ENCODE assay signal across 9 cellular contexts in the genomic region with DNA sequence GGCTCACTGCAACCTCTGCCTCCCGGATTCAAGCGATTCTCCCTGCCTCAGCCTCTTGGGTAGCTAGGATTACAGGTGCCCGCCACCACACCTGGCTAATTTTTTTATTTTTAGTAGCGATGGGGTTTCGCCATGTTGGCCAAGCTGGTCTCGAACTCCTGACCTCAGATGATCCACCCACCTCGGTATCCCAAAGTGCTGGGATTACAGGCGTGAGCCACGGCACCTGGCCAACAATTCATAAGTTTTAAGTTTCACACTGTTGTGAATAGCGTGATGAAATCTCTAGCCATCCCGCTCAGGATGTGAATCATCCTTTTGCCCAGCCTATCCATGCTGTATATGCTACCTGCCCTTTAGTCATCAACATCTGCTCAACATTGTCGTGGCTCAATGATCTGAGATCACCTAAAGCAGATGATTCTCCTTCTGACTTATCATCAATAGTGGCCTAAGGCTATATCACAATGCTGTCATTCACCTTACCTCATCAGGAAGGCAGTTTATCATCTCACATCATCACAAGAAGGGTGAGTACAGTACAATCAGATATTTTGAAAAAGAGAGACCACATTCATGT. TPM values are rescaled to one million over a fixed set of nuclear protein-coding genes. Genes with fewer than 3 reads are reported as not detected.
DNase-seq lines count a peak whose midpoint lies in the region; ATAC-seq, FAIRE-seq and TF ChIP-seq lines count a peak whose summit lies in the region.
"Had no signal": no experiment of that assay in that cellular context is flagged by ENCODE, and none has a peak within 500 bp of the region (broad histone marks: within the 10 kb centered on the region; RNA-seq: fewer than 3 reads in every experiment).

No MANE protein-coding gene starts in this region.

- POLR2A ChIA-PET in HepG2 (lab: Yijun Ruan, JAX) = no interaction called here

- peaks cover 69% of the 10 kb centered on the region for H3K4me1 Mint-ChIP-seq in activated naive CD4-positive, alpha-beta T cell treated with anti-CD3 and anti-CD28 coated beads for 36 hours (ENCODE audit: low read depth)
- peaks cover 3% of the 10 kb centered on the region for H3K4me1 Mint-ChIP-seq in glutamatergic neuron (ENCODE audit: low read depth, unreplicated experiment)

- 0 out of 6 replicates have a peak overlapping the region, but pooled peaks of 1 of the 3 experiments have one; percentile 12 for H3K4me3 ChIP-seq in HepG2 (replicated peaks in 1 of 3; ENCODE audit: insufficient read depth in 1 of 3, low read depth in 2 of 3, low read length in 3 of 3)

- H3K27ac ChIP-seq in HepG2 (ENCODE audit: extremely low read length, insufficient read depth, low read length) = no peak overlapping the region
- H3K27ac ChIP-seq: parathyroid adenoma had no signal

- peaks cover 11% of the 10 kb centered on the region; the same call in 1 of the 2 replicates for H4K20me1 ChIP-seq in HepG2 (ENCODE audit: insufficient read depth, low read length)

- H3K4me1 ChIP-seq in HepG2 (ENCODE audit: insufficient read depth, low read length) = peaks cover 65% of the 10 kb centered on the region

- ATAC-seq in HepG2 (no peak), GM21367 (IDR thresholded peaks at IDR 0.05; ENCODE audit: unreplicated experiment) (no peak)

- 81% methylated on average over 12 of the region's 12 CpGs for WGBS in HepG2 (ENCODE audit: low lambda C conversion rate)

- peak; percentile 84 for DNase-seq in Caki2 (ENCODE audit: low read depth)
- DNase-seq in LoVo (ENCODE audit: low spot score) = peak; percentile 63
- DNase-seq in activated naive CD4-positive, alpha-beta T cell treated with anti-CD3 and anti-CD28 coated beads for 36 hours = peak; percentile 78
- peak; percentile 32 for DNase-seq in HepG2 (ENCODE audit: low spot score)
- no peak for DNase-seq in islet precursor cell
- DNase-seq in glutamatergic neuron = no peak
- no peak for DNase-seq in occipital lobe (lab: John Stamatoyannopoulos, UW)

- no peaks in the 10 kb centered on the region; a peak in 1 of 5 replicates for H3K27me3 ChIP-seq in HepG2 (ENCODE audit: control insufficient read depth in 1 of 2, insufficient read depth in 2 of 2, low read length in 2 of 2)

- peaks cover 39% of the 10 kb centered on the region for H3K36me3 Mint-ChIP-seq in activated naive CD4-positive, alpha-beta T cell treated with anti-CD3 and anti-CD28 coated beads for 36 hours (ENCODE audit: low read depth)
- no peaks in the 10 kb centered on the region for H3K36me3 Mint-ChIP-seq in glutamatergic neuron (ENCODE audit: unreplicated experiment)

- CTCF ChIA-PET in activated naive CD4-positive, alpha-beta T cell treated with anti-CD3 and anti-CD28 coated beads for 36 hours (lab: Charles Lee) = interaction anchor here (1.2 kb wide), 1 partner anchor 16 kb away, joined by 4 read pairs; no protein-coding TSS in a partner anchor
- CTCF ChIA-PET in HepG2 (lab: Yijun Ruan, JAX; ENCODE audit: low intra/inter-chr PET ratio, low total read pairs) = no interaction called here

- peaks cover 0 to 9% of the 10 kb centered on the region in 2 experiments for H3K36me3 ChIP-seq in HepG2 (replicated peaks in 1 of 2; ENCODE audit: control insufficient read depth in 1 of 2, insufficient read depth in 2 of 2, low read length in 2 of 2)

- H3K9me3 Mint-ChIP-seq in activated naive CD4-positive, alpha-beta T cell treated with anti-CD3 and anti-CD28 coated beads for 36 hours = no peaks in the 10 kb centered on the region
- H3K9me3 Mint-ChIP-seq in glutamatergic neuron (ENCODE audit: unreplicated experiment) = no peaks in the 10 kb centered on the region

- H3K27ac Mint-ChIP-seq in activated naive CD4-positive, alpha-beta T cell treated with anti-CD3 and anti-CD28 coated beads for 36 hours = peak overlapping the region; percentile 77
- H3K27ac Mint-ChIP-seq in glutamatergic neuron (ENCODE audit: unreplicated experiment) = no peak overlapping the region

- H3K79me2 ChIP-seq in HepG2 (ENCODE audit: insufficient read depth, low read length) = peaks cover 82% of the 10 kb centered on the region

- no peak for FAIRE-seq in HepG2 (lab: Jason Lieb, UNC)

- no TSS peak for BruUV-seq in HepG2 (replicated peaks; lab: Mats Ljungman, UMichigan)

- H2AFZ ChIP-seq in HepG2 (ENCODE audit: low read length) = no peak overlapping the region
- H2AFZ ChIP-seq: parathyroid adenoma had no signal

- intact Hi-C loops in activated naive CD4-positive, alpha-beta T cell treated with anti-CD3 and anti-CD28 coated beads for 36 hours (cut with micrococcal nuclease) = loop anchor here (1.0 to 2.0 kb wide), 5 partner anchors 17 to 68 kb away; a partner anchor contains a TSS
- intact Hi-C loops in HepG2 (cut with micrococcal nuclease; ENCODE audit: unreplicated experiment) = no loop called here

- H3K9me3 ChIP-seq in HepG2 (ENCODE audit: low read length) = no peaks in the 10 kb centered on the region

- in situ Hi-C loops in Caki2 (cut with HindIII; ENCODE audit: low pct_unique_long_range_greater_than_20kb, low sequenced_read_pairs) (no loop called here), HepG2 (cut with HindIII; ENCODE audit: extremely low pct_ligation_motif_present, low pct_unique_long_range_greater_than_20kb) (no loop called here)

- TF ChIP-seq RAD21 in HepG2 (CRISPR knock-in tag; IDR thresholded peaks at IDR 0.05) = no peak

- TF ChIP-seq EP300 in HepG2 (IDR thresholded peaks at IDR 0.05; ENCODE audit: low read depth in 2 of 2, low read length in 2 of 2) (no peak), HepG2 (CRISPR knock-in tag; IDR thresholded peaks at IDR 0.05; ENCODE audit: borderline replicate concordance) (peak; percentile 25; the same call in 1 of the 2 replicates)

- TF ChIP-seq CTCF in HepG2 (CRISPR knock-in tag; IDR thresholded peaks at IDR 0.05) = no peak
- no peak for TF ChIP-seq CTCF in glutamatergic neuron (IDR thresholded peaks at IDR 0.05; ENCODE audit: partially characterized antibody, unreplicated experiment)

- peak overlapping the region; percentile 92 for H3K4me3 Mint-ChIP-seq in activated naive CD4-positive, alpha-beta T cell treated with anti-CD3 and anti-CD28 coated beads for 36 hours
- no peak overlapping the region for H3K4me3 Mint-ChIP-seq in glutamatergic neuron (ENCODE audit: unreplicated experiment)

- H3K9ac ChIP-seq in HepG2 (ENCODE audit: insufficient read depth, low read depth, low read length) = no peak overlapping the region
- H3K9ac ChIP-seq: parathyroid adenoma had no signal

- peak overlapping the region; percentile 98 for H3K4me2 ChIP-seq in HepG2 (ENCODE audit: low read depth, low read length)

- TF ChIP-seq POLR2A in HepG2 (IDR thresholded peaks at IDR 0.05; ENCODE audit: insufficient read depth in 1 of 2, low read depth in 2 of 2, low read length in 2 of 2) = no peak

- H3K27me3 Mint-ChIP-seq in activated naive CD4-positive, alpha-beta T cell treated with anti-CD3 and anti-CD28 coated beads for 36 hours (ENCODE audit: low read depth) = no peaks in the 10 kb centered on the region
- H3K27me3 Mint-ChIP-seq in glutamatergic neuron (ENCODE audit: unreplicated experiment) = peaks cover 2% of the 10 kb centered on the region

RNA-seq across cellular contexts. Expression of a gene that starts 2.6 kb away (rescaled TPM):
- 23.4 and 34.3 TPM in 2 replicates for total RNA-seq in Caki2 (2014; rRNA removed; shearing (Covaris generic); ENCODE audit: low replicate concordance)
- 100 to 1,000 TPM; 179 to 183 TPM for total RNA-seq in activated naive CD4-positive, alpha-beta T cell treated with anti-CD3 and anti-CD28 coated beads for 36 hours
- total RNA-seq in HepG2 (2016; rRNA removed; fragmentation: Illumina TruSeq; extraction: Trizol) (63.6 and 90.3 TPM in 2 replicates), glutamatergic neuron (ENCODE audit: unreplicated experiment) (83.7 TPM), occipital lobe (33.8 TPM)
- total RNA-seq in HepG2 (2016; cell fraction: cytosol; rRNA removed; fragmentation: Illumina TruSeq; extraction: Trizol; ENCODE audit: low read depth) = 42.8 and 47.2 TPM in 2 replicates
- total RNA-seq in HepG2 (2016; cell fraction: insoluble cytoplasmic fraction; rRNA removed; fragmentation: Illumina TruSeq; extraction: Trizol) = 69.1 and 94.1 TPM in 2 replicates
- 38.8 and 43.9 TPM in 2 replicates for total RNA-seq in HepG2 (2016; cell fraction: membrane; rRNA removed; fragmentation: Illumina TruSeq; extraction: Trizol)
- total RNA-seq in HepG2 (2016; cell fraction: nucleus; rRNA removed; fragmentation: Illumina TruSeq; extraction: Trizol) = 22.5 and 26.3 TPM in 2 replicates
- 51.0 and 62.6 TPM in 2 replicates for polyA plus RNA-seq in HepG2 (2011; rRNA removed)
- 106 and 118 TPM in 2 replicates for polyA plus RNA-seq in HepG2 (2011; cell fraction: cytosol; rRNA removed)
- polyA plus RNA-seq in HepG2 (2011; cell fraction: nucleus; rRNA removed) = 15.6 and 18.7 TPM in 2 replicates
- 89.3 and 89.5 TPM in 2 replicates for polyA plus RNA-seq in HepG2 (2012)
- 34.9 and 42.4 TPM in 2 replicates for polyA plus RNA-seq in HepG2 (2016; cell fraction: cytosol; fragmentation: Illumina TruSeq; extraction: Trizol; ENCODE audit: low read depth)
- 172 and 184 TPM in 2 replicates for polyA plus RNA-seq in HepG2 (2016; cell fraction: insoluble cytoplasmic fraction; fragmentation: Illumina TruSeq; extraction: Trizol; ENCODE audit: low read depth)
- polyA plus RNA-seq in HepG2 (2016; cell fraction: membrane; fragmentation: Illumina TruSeq; extraction: Trizol; ENCODE audit: low read depth) = 42.5 and 42.9 TPM in 2 replicates
- 86.6 and 87.7 TPM in 2 replicates for polyA plus RNA-seq in HepG2 (2016; cell fraction: nucleus; fragmentation: Illumina TruSeq; extraction: Trizol; ENCODE audit: insufficient read depth, low read depth)
- polyA minus RNA-seq in HepG2 (2011; rRNA and poly(A)+ RNA removed; ENCODE audit: low replicate concordance) = 5.2 and 9.4 TPM in 2 replicates
- polyA minus RNA-seq in HepG2 (2011; cell fraction: cytosol; rRNA and poly(A)+ RNA removed) = 13.5 and 14.1 TPM in 2 replicates
- polyA minus RNA-seq in HepG2 (2011; cell fraction: nucleus; rRNA and poly(A)+ RNA removed) = 6.7 and 7.2 TPM in 2 replicates

RNA-seq across cellular contexts. Expression of a gene that starts 2.7 kb away (rescaled TPM):
- 32.0 and 38.2 TPM in 2 replicates for total RNA-seq in Caki2 (2014; rRNA removed; shearing (Covaris generic); ENCODE audit: low replicate concordance)
- total RNA-seq in activated naive CD4-positive, alpha-beta T cell treated with anti-CD3 and anti-CD28 coated beads for 36 hours = 10 to 100 TPM; 59.1 to 63.1 TPM
- total RNA-seq in HepG2 (2016; rRNA removed; fragmentation: Illumina TruSeq; extraction: Trizol) = 30.0 and 31.0 TPM in 2 replicates
- total RNA-seq in HepG2 (2016; cell fraction: cytosol; rRNA removed; fragmentation: Illumina TruSeq; extraction: Trizol; ENCODE audit: low read depth) = 7.1 and 7.8 TPM in 2 replicates
- 27.7 and 32.6 TPM in 2 replicates for total RNA-seq in HepG2 (2016; cell fraction: insoluble cytoplasmic fraction; rRNA removed; fragmentation: Illumina TruSeq; extraction: Trizol)
- total RNA-seq in HepG2 (2016; cell fraction: membrane; rRNA removed; fragmentation: Illumina TruSeq; extraction: Trizol) = 12.3 and 13.2 TPM in 2 replicates
- total RNA-seq in HepG2 (2016; cell fraction: nucleus; rRNA removed; fragmentation: Illumina TruSeq; extraction: Trizol) = 29.0 and 31.9 TPM in 2 replicates
- polyA plus RNA-seq in HepG2 (2011; rRNA removed) = 22.7 and 29.2 TPM in 2 replicates
- polyA plus RNA-seq in HepG2 (2011; cell fraction: cytosol; rRNA removed) = 20.1 and 24.6 TPM in 2 replicates
- 86.9 and 94.3 TPM in 2 replicates for polyA plus RNA-seq in HepG2 (2011; cell fraction: nucleus; rRNA removed)
- 28.0 and 30.9 TPM in 2 replicates for polyA plus RNA-seq in HepG2 (2012)
- 7.2 and 7.6 TPM in 2 replicates for polyA plus RNA-seq in HepG2 (2016; cell fraction: cytosol; fragmentation: Illumina TruSeq; extraction: Trizol; ENCODE audit: low read depth)
- 35.3 and 36.4 TPM in 2 replicates for polyA plus RNA-seq in HepG2 (2016; cell fraction: insoluble cytoplasmic fraction; fragmentation: Illumina TruSeq; extraction: Trizol; ENCODE audit: low read depth)
- 8.8 and 9.8 TPM in 2 replicates for polyA plus RNA-seq in HepG2 (2016; cell fraction: membrane; fragmentation: Illumina TruSeq; extraction: Trizol; ENCODE audit: low read depth)
- 46.7 and 52.4 TPM in 2 replicates for polyA plus RNA-seq in HepG2 (2016; cell fraction: nucleus; fragmentation: Illumina TruSeq; extraction: Trizol; ENCODE audit: insufficient read depth, low read depth)
- polyA minus RNA-seq in HepG2 (2011; rRNA and poly(A)+ RNA removed; ENCODE audit: low replicate concordance) = 42.0 and 54.5 TPM in 2 replicates
- polyA minus RNA-seq in HepG2 (2011; cell fraction: cytosol; rRNA and poly(A)+ RNA removed) = 9.2 and 9.4 TPM in 2 replicates
- 23.0 and 26.6 TPM in 2 replicates for polyA minus RNA-seq in HepG2 (2011; cell fraction: nucleus; rRNA and poly(A)+ RNA removed)
- total RNA-seq in glutamatergic neuron (ENCODE audit: unreplicated experiment) = 40.2 TPM
- 18.7 TPM for total RNA-seq in occipital lobe

RNA-seq across cellular contexts. Expression of a gene that starts 17.1 kb away (rescaled TPM):
- total RNA-seq in Caki2 (2014; rRNA removed; shearing (Covaris generic); ENCODE audit: low replicate concordance) = 3.7 and 23.8 TPM in 2 replicates
- total RNA-seq in activated naive CD4-positive, alpha-beta T cell treated with anti-CD3 and anti-CD28 coated beads for 36 hours = under 1 TPM; 0.33 to 0.57 TPM
- total RNA-seq in HepG2 (2016; rRNA removed; fragmentation: Illumina TruSeq; extraction: Trizol) (2.9 and 4.0 TPM in 2 replicates), glutamatergic neuron (ENCODE audit: unreplicated experiment) (10.9 TPM), occipital lobe (0.78 TPM)
- total RNA-seq in HepG2 (2016; cell fraction: cytosol; rRNA removed; fragmentation: Illumina TruSeq; extraction: Trizol; ENCODE audit: low read depth) = 3.2 and 6.6 TPM in 2 replicates
- total RNA-seq in HepG2 (2016; cell fraction: insoluble cytoplasmic fraction; rRNA removed; fragmentation: Illumina TruSeq; extraction: Trizol) = 3.0 and 3.4 TPM in 2 replicates
- 4.4 and 4.5 TPM in 2 replicates for total RNA-seq in HepG2 (2016; cell fraction: membrane; rRNA removed; fragmentation: Illumina TruSeq; extraction: Trizol)
- total RNA-seq in HepG2 (2016; cell fraction: nucleus; rRNA removed; fragmentation: Illumina TruSeq; extraction: Trizol) = 1.6 and 2.4 TPM in 2 replicates
- polyA plus RNA-seq in HepG2 (2011; rRNA removed) = 2.6 and 2.9 TPM in 2 replicates
- 2.1 and 2.2 TPM in 2 replicates for polyA plus RNA-seq in HepG2 (2011; cell fraction: cytosol; rRNA removed)
- 3.6 and 5.0 TPM in 2 replicates for polyA plus RNA-seq in HepG2 (2011; cell fraction: nucleus; rRNA removed)
- 1.2 and 1.6 TPM in 2 replicates for polyA plus RNA-seq in HepG2 (2012)
- polyA plus RNA-seq in HepG2 (2016; cell fraction: cytosol; fragmentation: Illumina TruSeq; extraction: Trizol; ENCODE audit: low read depth) = 3.9 and 4.2 TPM in 2 replicates
- polyA plus RNA-seq in HepG2 (2016; cell fraction: insoluble cytoplasmic fraction; fragmentation: Illumina TruSeq; extraction: Trizol; ENCODE audit: low read depth) = 2.9 and 3.2 TPM in 2 replicates
- polyA plus RNA-seq in HepG2 (2016; cell fraction: membrane; fragmentation: Illumina TruSeq; extraction: Trizol; ENCODE audit: low read depth) = 3.3 and 4.6 TPM in 2 replicates
- polyA plus RNA-seq in HepG2 (2016; cell fraction: nucleus; fragmentation: Illumina TruSeq; extraction: Trizol; ENCODE audit: insufficient read depth, low read depth) = 2.6 and 3.4 TPM in 2 replicates
- 0.22 and 1.7 TPM in 2 replicates for polyA minus RNA-seq in HepG2 (2011; rRNA and poly(A)+ RNA removed; ENCODE audit: low replicate concordance)
- polyA minus RNA-seq in HepG2 (2011; cell fraction: cytosol; rRNA and poly(A)+ RNA removed) = 0.88 TPM in 1 of 2 replicates, not detected in the other
- polyA minus RNA-seq in HepG2 (2011; cell fraction: nucleus; rRNA and poly(A)+ RNA removed) = not detected in 2 replicates

RNA-seq across cellular contexts. Expression of a gene that starts 17.2 kb away (rescaled TPM):
- 17.4 and 39.5 TPM in 2 replicates for total RNA-seq in Caki2 (2014; rRNA removed; shearing (Covaris generic); ENCODE audit: low replicate concordance)
- 10 to 100 TPM; 29.7 to 34.0 TPM for total RNA-seq in activated naive CD4-positive, alpha-beta T cell treated with anti-CD3 and anti-CD28 coated beads for 36 hours
- total RNA-seq in HepG2 (2016; rRNA removed; fragmentation: Illumina TruSeq; extraction: Trizol) (12.6 and 14.0 TPM in 2 replicates), glutamatergic neuron (ENCODE audit: unreplicated experiment) (34.6 TPM), occipital lobe (26.8 TPM)
- total RNA-seq in HepG2 (2016; cell fraction: cytosol; rRNA removed; fragmentation: Illumina TruSeq; extraction: Trizol; ENCODE audit: low read depth) = 10.4 and 11.2 TPM in 2 replicates
- 12.4 and 13.9 TPM in 2 replicates for total RNA-seq in HepG2 (2016; cell fraction: insoluble cytoplasmic fraction; rRNA removed; fragmentation: Illumina TruSeq; extraction: Trizol)
- 19.7 and 22.4 TPM in 2 replicates for total RNA-seq in HepG2 (2016; cell fraction: membrane; rRNA removed; fragmentation: Illumina TruSeq; extraction: Trizol)
- total RNA-seq in HepG2 (2016; cell fraction: nucleus; rRNA removed; fragmentation: Illumina TruSeq; extraction: Trizol) = 8.9 and 9.2 TPM in 2 replicates
- polyA plus RNA-seq in HepG2 (2011; rRNA removed) = 27.8 and 31.2 TPM in 2 replicates
- polyA plus RNA-seq in HepG2 (2011; cell fraction: cytosol; rRNA removed) = 29.3 and 33.3 TPM in 2 replicates
- polyA plus RNA-seq in HepG2 (2011; cell fraction: nucleus; rRNA removed) = 29.8 and 35.1 TPM in 2 replicates
- 19.2 and 24.0 TPM in 2 replicates for polyA plus RNA-seq in HepG2 (2012)
- 19.6 and 23.3 TPM in 2 replicates for polyA plus RNA-seq in HepG2 (2016; cell fraction: cytosol; fragmentation: Illumina TruSeq; extraction: Trizol; ENCODE audit: low read depth)
- 24.1 and 24.5 TPM in 2 replicates for polyA plus RNA-seq in HepG2 (2016; cell fraction: insoluble cytoplasmic fraction; fragmentation: Illumina TruSeq; extraction: Trizol; ENCODE audit: low read depth)
- 33.8 and 34.9 TPM in 2 replicates for polyA plus RNA-seq in HepG2 (2016; cell fraction: membrane; fragmentation: Illumina TruSeq; extraction: Trizol; ENCODE audit: low read depth)
- 33.1 and 36.8 TPM in 2 replicates for polyA plus RNA-seq in HepG2 (2016; cell fraction: nucleus; fragmentation: Illumina TruSeq; extraction: Trizol; ENCODE audit: insufficient read depth, low read depth)
- polyA minus RNA-seq in HepG2 (2011; rRNA and poly(A)+ RNA removed; ENCODE audit: low replicate concordance) = 67.8 and 81.3 TPM in 2 replicates
- 11.9 and 13.8 TPM in 2 replicates for polyA minus RNA-seq in HepG2 (2011; cell fraction: cytosol; rRNA and poly(A)+ RNA removed)
- 9.1 and 13.8 TPM in 2 replicates for polyA minus RNA-seq in HepG2 (2011; cell fraction: nucleus; rRNA and poly(A)+ RNA removed)

RNA-seq across cellular contexts. Expression of a gene that starts 25.9 kb away (rescaled TPM):
- 0.29 and 0.88 TPM in 2 replicates for total RNA-seq in Caki2 (2014; rRNA removed; shearing (Covaris generic); ENCODE audit: low replicate concordance)
- not detected for total RNA-seq in activated naive CD4-positive, alpha-beta T cell treated with anti-CD3 and anti-CD28 coated beads for 36 hours
- total RNA-seq in HepG2 (2016; rRNA removed; fragmentation: Illumina TruSeq; extraction: Trizol) = 12.3 and 12.4 TPM in 2 replicates
- 5.2 and 6.1 TPM in 2 replicates for total RNA-seq in HepG2 (2016; cell fraction: cytosol; rRNA removed; fragmentation: Illumina TruSeq; extraction: Trizol; ENCODE audit: low read depth)
- total RNA-seq in HepG2 (2016; cell fraction: insoluble cytoplasmic fraction; rRNA removed; fragmentation: Illumina TruSeq; extraction: Trizol) = 11.2 and 11.6 TPM in 2 replicates
- total RNA-seq in HepG2 (2016; cell fraction: membrane; rRNA removed; fragmentation: Illumina TruSeq; extraction: Trizol) = 16.6 and 17.2 TPM in 2 replicates
- total RNA-seq in HepG2 (2016; cell fraction: nucleus; rRNA removed; fragmentation: Illumina TruSeq; extraction: Trizol) = 7.8 and 11.8 TPM in 2 replicates
- polyA plus RNA-seq in HepG2 (2011; rRNA removed) = 5.9 and 9.2 TPM in 2 replicates
- polyA plus RNA-seq in HepG2 (2011; cell fraction: cytosol; rRNA removed) = 7.8 and 14.6 TPM in 2 replicates
- 5.3 and 7.3 TPM in 2 replicates for polyA plus RNA-seq in HepG2 (2011; cell fraction: nucleus; rRNA removed)
- polyA plus RNA-seq in HepG2 (2012) = 4.5 and 7.4 TPM in 2 replicates
- polyA plus RNA-seq in HepG2 (2016; cell fraction: cytosol; fragmentation: Illumina TruSeq; extraction: Trizol; ENCODE audit: low read depth) = 3.2 and 3.6 TPM in 2 replicates
- polyA plus RNA-seq in HepG2 (2016; cell fraction: insoluble cytoplasmic fraction; fragmentation: Illumina TruSeq; extraction: Trizol; ENCODE audit: low read depth) = 8.1 and 8.9 TPM in 2 replicates
- 8.1 and 9.9 TPM in 2 replicates for polyA plus RNA-seq in HepG2 (2016; cell fraction: membrane; fragmentation: Illumina TruSeq; extraction: Trizol; ENCODE audit: low read depth)
- 10.0 and 12.0 TPM in 2 replicates for polyA plus RNA-seq in HepG2 (2016; cell fraction: nucleus; fragmentation: Illumina TruSeq; extraction: Trizol; ENCODE audit: insufficient read depth, low read depth)
- 0.30 and 21.8 TPM in 2 replicates for polyA minus RNA-seq in HepG2 (2011; rRNA and poly(A)+ RNA removed; ENCODE audit: low replicate concordance)
- 1.8 and 6.0 TPM in 2 replicates for polyA minus RNA-seq in HepG2 (2011; cell fraction: cytosol; rRNA and poly(A)+ RNA removed)
- 5.8 and 10.3 TPM in 2 replicates for polyA minus RNA-seq in HepG2 (2011; cell fraction: nucleus; rRNA and poly(A)+ RNA removed)
- 0.39 TPM for total RNA-seq in glutamatergic neuron (ENCODE audit: unreplicated experiment)
- not detected for total RNA-seq in occipital lobe

Comparison
In these comparisons a context has a peak if more than half of its experiments do, and no peak if none do; other contexts are left out.
1. DNase-seq: peak in Caki2 (single experiment), LoVo (single experiment), activated naive CD4-positive, alpha-beta T cell treated with anti-CD3 and anti-CD28 coated beads for 36 hours (single experiment) and HepG2 (single experiment); none in islet precursor cell (single experiment), glutamatergic neuron (single experiment) and occipital lobe (single experiment).